Comparison of ENCODE assay signal across 16 cellular contexts in the genomic region with DNA sequence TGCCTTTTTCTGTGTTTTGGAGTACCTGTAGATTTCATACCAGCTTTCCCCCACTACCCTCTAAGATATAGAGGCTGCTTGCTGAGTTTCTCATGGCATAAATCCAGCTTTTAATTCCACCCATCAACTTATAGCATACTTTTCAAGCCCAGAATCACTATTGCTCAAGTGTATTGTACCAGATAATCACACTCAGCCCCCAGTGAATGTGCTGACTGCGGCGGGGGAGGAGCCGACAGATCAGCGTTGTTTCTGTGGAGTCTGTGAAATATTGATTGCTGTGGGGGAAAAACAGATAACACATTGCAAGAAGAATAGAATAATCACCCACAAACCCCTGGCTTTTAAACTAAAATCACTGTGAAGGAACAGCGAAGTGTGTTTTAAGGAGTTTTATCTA.
"Had no signal": no experiment of that assay in that cellular context is flagged by ENCODE, and none has a peak within 500 bp of the region (broad histone marks: within the 10 kb centered on the region; RNA-seq: fewer than 3 reads in every experiment).

No MANE protein-coding gene starts in this region.

- ATAC-seq: activated CD8-positive, alpha-beta memory T cell treated with anti-CD3 and anti-CD28 coated beads, Interleukin-2, amount 10 ng/mL, durations not matched to agents 7 days and 5 days; heart left ventricle; naive thymus-derived CD8-positive, alpha-beta T cell; pancreas; stimulated activated naive CD8-positive, alpha-beta T cell treated with anti-CD3 and anti-CD28 coated beads, Interleukin-15, amount 100 ng/mL, for 72 hours had no signal

- H3K4me1 Mint-ChIP-seq: activated CD8-positive, alpha-beta memory T cell treated with anti-CD3 and anti-CD28 coated beads, Interleukin-2, amount 10 ng/mL, durations not matched to agents 7 days and 5 days; activated naive CD8-positive, alpha-beta T cell treated with anti-CD3 and anti-CD28 coated beads for 36 hours; naive thymus-derived CD8-positive, alpha-beta T cell; stimulated activated naive CD8-positive, alpha-beta T cell treated with anti-CD3 and anti-CD28 coated beads, Interleukin-15, amount 100 ng/mL, for 72 hours had no signal

- H3K4me3 Mint-ChIP-seq: activated CD8-positive, alpha-beta memory T cell treated with anti-CD3 and anti-CD28 coated beads, Interleukin-2, amount 10 ng/mL, durations not matched to agents 7 days and 5 days; activated naive CD8-positive, alpha-beta T cell treated with anti-CD3 and anti-CD28 coated beads for 36 hours; activated T-cell treated with anti-CD3 and anti-CD28 coated beads, Interleukin-2, amount 50 U/mL, for 24 hours; naive thymus-derived CD8-positive, alpha-beta T cell; stimulated activated naive CD8-positive, alpha-beta T cell treated with anti-CD3 and anti-CD28 coated beads, Interleukin-15, amount 100 ng/mL, for 72 hours; T-helper 2 cell treated with Interferon-gamma antibody and Interleukin-4, amounts not matched to agents 5 μg/mL and 100 μg/mL, for 36 hours had no signal

- H3K27me3 ChIP-seq: heart left ventricle, pancreas had no signal

- H3K27ac ChIP-seq: coronary artery, heart left ventricle, pancreas, thoracic aorta had no signal

- H3K9me3 ChIP-seq: pancreas, thoracic aorta had no signal

- H3K27me3 Mint-ChIP-seq: activated CD8-positive, alpha-beta memory T cell treated with anti-CD3 and anti-CD28 coated beads, Interleukin-2, amount 10 ng/mL, durations not matched to agents 7 days and 5 days; activated naive CD8-positive, alpha-beta T cell treated with anti-CD3 and anti-CD28 coated beads for 36 hours; activated T-cell treated with anti-CD3 and anti-CD28 coated beads, Interleukin-2, amount 50 U/mL, for 24 hours; naive thymus-derived CD8-positive, alpha-beta T cell; stimulated activated naive CD8-positive, alpha-beta T cell treated with anti-CD3 and anti-CD28 coated beads, Interleukin-15, amount 100 ng/mL, for 72 hours had no signal

- H3K4me1 ChIP-seq: heart left ventricle, pancreas had no signal

- H3K36me3 ChIP-seq: heart left ventricle, pancreas, thoracic aorta had no signal

- DNase-seq: activated CD4-positive, alpha-beta T cell treated with anti-CD3 and anti-CD28 coated beads for 1 hour; activated CD4-positive, alpha-beta T cell treated with anti-CD3 and anti-CD28 coated beads, Interleukin-2, amount 50 U/mL, for 48 hours; activated CD8-positive, alpha-beta memory T cell treated with anti-CD3 and anti-CD28 coated beads, Interleukin-2, amount 10 ng/mL, durations not matched to agents 7 days and 5 days; activated gamma-delta T cell; activated naive CD8-positive, alpha-beta T cell treated with anti-CD3 and anti-CD28 coated beads for 36 hours; activated T-cell treated with anti-CD3 and anti-CD28 coated beads, Interleukin-2, amount 50 U/mL, for 24 hours; aorta; effector CD8-positive, alpha-beta T cell; heart left ventricle; naive thymus-derived CD8-positive, alpha-beta T cell; pancreas; stimulated activated CD4-positive, alpha-beta T cell treated with anti-CD3 and anti-CD28 coated beads, Interleukin-4, amount 100 ng/mL, for 4 hours; stimulated activated naive CD8-positive, alpha-beta T cell treated with anti-CD3 and anti-CD28 coated beads, Interleukin-15, amount 100 ng/mL, for 72 hours had no signal

- H3K36me3 Mint-ChIP-seq: activated CD8-positive, alpha-beta memory T cell treated with anti-CD3 and anti-CD28 coated beads, Interleukin-2, amount 10 ng/mL, durations not matched to agents 7 days and 5 days; activated naive CD8-positive, alpha-beta T cell treated with anti-CD3 and anti-CD28 coated beads for 36 hours had no signal

- H3K27ac Mint-ChIP-seq: activated CD8-positive, alpha-beta memory T cell treated with anti-CD3 and anti-CD28 coated beads, Interleukin-2, amount 10 ng/mL, durations not matched to agents 7 days and 5 days; activated naive CD8-positive, alpha-beta T cell treated with anti-CD3 and anti-CD28 coated beads for 36 hours; activated T-cell treated with anti-CD3 and anti-CD28 coated beads, Interleukin-2, amount 50 U/mL, for 24 hours; naive thymus-derived CD8-positive, alpha-beta T cell; stimulated activated naive CD8-positive, alpha-beta T cell treated with anti-CD3 and anti-CD28 coated beads, Interleukin-15, amount 100 ng/mL, for 72 hours; T-helper 2 cell treated with Interferon-gamma antibody and Interleukin-4, amounts not matched to agents 5 μg/mL and 100 μg/mL, for 36 hours had no signal

- H3K4me3 ChIP-seq: coronary artery, heart left ventricle, pancreas, thoracic aorta had no signal
